In genomic region chr5:33631786-33632185, GRCh38 we compare ENCODE assay signal across 12 cellular contexts.
DNase-seq lines count a peak whose midpoint lies in the region; ATAC-seq, FAIRE-seq and TF ChIP-seq lines count a peak whose summit lies in the region.
"Had no signal": no experiment of that assay in that cellular context is flagged by ENCODE, and none has a peak within 500 bp of the region (broad histone marks: within the 10 kb centered on the region; RNA-seq: fewer than 3 reads in every experiment).

No MANE protein-coding gene starts in this region.

- no peak for TF ChIP-seq POLR2A in gastroesophageal sphincter (IDR thresholded peaks at IDR 0.05)

- DNase-seq in AG10803 (ENCODE audit: low read depth): peak; percentile 24
- DNase-seq in GM19239 (ENCODE audit: insufficient read length, low spot score): no peak
- peak; percentile 72 for DNase-seq in M059J (ENCODE audit: low read depth)
- no peak for DNase-seq in NCI-H2171 (lab: John Stamatoyannopoulos, UW)
- DNase-seq in kidney: no peak
- DNase-seq: activated CD4-positive, alpha-beta T cell treated with anti-CD3 and anti-CD28 coated beads, Interleukin-2, amount 50 U/mL, for 4 hours; aorta; heart right ventricle; NCI-H1105 had no signal

- no peak overlapping the region for H3K9ac ChIP-seq in kidney (ENCODE audit: low read length in 2 of 2)

- H3K27ac ChIP-seq in gastroesophageal sphincter (no peak overlapping the region), kidney (ENCODE audit: low read depth in 2 of 2, low read length in 2 of 2) (no peak overlapping the region)
- H3K27ac ChIP-seq: heart right ventricle had no signal

- H3K36me3 ChIP-seq in gastroesophageal sphincter (peaks cover 0 to 7% of the 10 kb centered on the region in 2 donors), kidney (ENCODE audit: control insufficient read depth in 1 of 2, insufficient read depth in 2 of 2, low read length in 2 of 2) (no peaks in the 10 kb centered on the region)

- H3K27me3 ChIP-seq in gastroesophageal sphincter: no peaks in the 10 kb centered on the region
- H3K27me3 ChIP-seq: heart right ventricle had no signal

- 50 to 83% methylated on average over 1 of the region's 1 CpG for WGBS in gastroesophageal sphincter (ENCODE audit: low coverage in 1 of 2), 2 donors

- FAIRE-seq in GM19239 (lab: Jason Lieb, UNC) (peak; percentile 72), kidney (lab: Jason Lieb, UNC) (no peak)

- ATAC-seq in HG02852 (IDR thresholded peaks at IDR 0.05; ENCODE audit: unreplicated experiment): peak; percentile 94
- ATAC-seq in activated CD4-positive, CD25-positive, alpha-beta regulatory T cell treated with anti-CD3 and anti-CD28 coated beads, Interleukin-2, amount 50 U/mL, for 24 hours: no peak
- ATAC-seq in gastroesophageal sphincter: no peak
- ATAC-seq: heart right ventricle had no signal

- no peak overlapping the region for H3K4me3 ChIP-seq in AG10803 (ENCODE audit: low read length)
- H3K4me3 ChIP-seq in gastroesophageal sphincter: no peak overlapping the region
- no peak overlapping the region for H3K4me3 ChIP-seq in kidney (ENCODE audit: low read length in 2 of 2)
- H3K4me3 ChIP-seq: heart right ventricle had no signal

- TF ChIP-seq CTCF in AG10803 (conservative IDR thresholded peaks at IDR 0.05; ENCODE audit: low read length) (no peak), gastroesophageal sphincter (IDR thresholded peaks at IDR 0.05) (no peak), kidney (IDR thresholded peaks at IDR 0.05; ENCODE audit: borderline replicate concordance, extremely low read depth, insufficient read depth) (no peak)

- H3K9me3 ChIP-seq in gastroesophageal sphincter: no peaks in the 10 kb centered on the region
- H3K9me3 ChIP-seq in kidney (ENCODE audit: control insufficient read depth in 1 of 2, low read length in 2 of 2): no peaks in the 10 kb centered on the region
- H3K9me3 ChIP-seq: heart right ventricle had no signal

- H3K4me1 ChIP-seq in gastroesophageal sphincter (peaks cover 0 to 9% (median 0%) of the 10 kb centered on the region in 3 donors), kidney (ENCODE audit: control insufficient read depth in 1 of 2, insufficient read depth in 1 of 2, low read depth in 1 of 2, low read length in 2 of 2) (no peaks in the 10 kb centered on the region)
- H3K4me1 ChIP-seq: heart right ventricle had no signal

- no peak for TF ChIP-seq EP300 in gastroesophageal sphincter (IDR thresholded peaks at IDR 0.05)

- intact Hi-C loops in kidney (cut with DNase I): no loop called here

Comparison
In these comparisons a context has a peak if more than half of its experiments do, and no peak if none do; other contexts are left out.
1. DNase-seq: peak in AG10803 (single experiment) and M059J (single experiment); none in GM19239 (single experiment), NCI-H2171 (single experiment) and kidney (single experiment).